19 cellular contexts compared by ENCODE assay signal in genomic region chr22:33455036-33455435, GRCh38.
DNase-seq lines count a peak whose midpoint lies in the region; ATAC-seq and TF ChIP-seq lines count a peak whose summit lies in the region.
"Had no signal": no experiment of that assay in that cellular context is flagged by ENCODE, and none has a peak within 500 bp of the region (broad histone marks: within the 10 kb centered on the region; RNA-seq: fewer than 3 reads in every experiment).

No MANE protein-coding gene starts in this region.

- TF ChIP-seq CTCF in type B pancreatic cell (conservative IDR thresholded peaks at IDR 0.05) (no peak), mucosa of descending colon (IDR thresholded peaks at IDR 0.05) (no peak)

- DNase-seq in G401 (ENCODE audit: low spot score) (peak; percentile 93), NCI-H2171 (lab: John Stamatoyannopoulos, UW) (peak; percentile 28), cerebellar nuclear complex (lab: John Stamatoyannopoulos, UW) (peak; percentile 14 to 67), type B pancreatic cell (ENCODE audit: extremely low spot score, unreplicated experiment) (no peak), mucosa of descending colon (no peak), nucleus accumbens (lab: John Stamatoyannopoulos, UW) (no peak)
- DNase-seq: ACHN; BE2C; Caco-2; CD4-positive, CD25-positive, alpha-beta regulatory T cell; CD8-positive, alpha-beta memory T cell; DMS79 treated with DMSO at 0.1 percent for 48 hours; GOT3; H7; HFFc6 had no signal

- no peaks in the 10 kb centered on the region for H3K27me3 Mint-ChIP-seq in type B pancreatic cell
- H3K27me3 Mint-ChIP-seq: CD4-positive, CD25-positive, alpha-beta regulatory T cell; IgD-negative memory B cell had no signal

- H3K4me1 ChIP-seq in mucosa of descending colon (ENCODE audit: low read depth) = no peaks in the 10 kb centered on the region
- H3K4me1 ChIP-seq: BE2C, Caco-2 had no signal

- H3K27ac Mint-ChIP-seq in type B pancreatic cell = peak overlapping the region; percentile 61
- H3K27ac Mint-ChIP-seq: CD4-positive, CD25-positive, alpha-beta regulatory T cell; CD8-positive, alpha-beta memory T cell; HFFc6; IgD-negative memory B cell had no signal

- no peaks in the 10 kb centered on the region for H3K9me3 Mint-ChIP-seq in type B pancreatic cell

- intact Hi-C loops in mucosa of descending colon (cut with DNase I, micrococcal nuclease) = no loop called here

- peaks cover 17% of the 10 kb centered on the region for H3K36me3 Mint-ChIP-seq in type B pancreatic cell
- H3K36me3 Mint-ChIP-seq: CD4-positive, CD25-positive, alpha-beta regulatory T cell; CD8-positive, alpha-beta memory T cell; IgD-negative memory B cell had no signal

- H3K4me3 ChIP-seq in mucosa of descending colon = no peak overlapping the region
- H3K4me3 ChIP-seq: GM12878 had no signal

- in situ Hi-C loops in G401 (cut with HindIII; ENCODE audit: low sequenced_read_pairs) = no loop called here

- no peak overlapping the region for H3K4me3 Mint-ChIP-seq in type B pancreatic cell
- H3K4me3 Mint-ChIP-seq: CD4-positive, CD25-positive, alpha-beta regulatory T cell; CD8-positive, alpha-beta memory T cell; HFFc6 had no signal

- peaks cover 22% of the 10 kb centered on the region for H3K4me1 Mint-ChIP-seq in type B pancreatic cell (ENCODE audit: unreplicated experiment)
- H3K4me1 Mint-ChIP-seq: CD4-positive, CD25-positive, alpha-beta regulatory T cell; CD8-positive, alpha-beta memory T cell had no signal

- no peaks in the 10 kb centered on the region for H3K36me3 ChIP-seq in mucosa of descending colon (ENCODE audit: low read depth)
- H3K36me3 ChIP-seq: BE2C had no signal

- no peak for ATAC-seq in mucosa of descending colon
- ATAC-seq: GM12878, HCT116, HepG2 had no signal

- H3K9me3 ChIP-seq in mucosa of descending colon = no peaks in the 10 kb centered on the region
- H3K9me3 ChIP-seq: BE2C, Caco-2 had no signal

Comparison
In these comparisons a context has a peak if more than half of its experiments do, and no peak if none do; other contexts are left out.
1. DNase-seq: peak in G401 (single experiment), NCI-H2171 (single experiment) and cerebellar nuclear complex (2 of 2); none in type B pancreatic cell (single experiment), mucosa of descending colon (0 of 3) and nucleus accumbens (0 of 56).